Comparison of ENCODE assay signal across 19 cellular contexts in the genomic region with DNA sequence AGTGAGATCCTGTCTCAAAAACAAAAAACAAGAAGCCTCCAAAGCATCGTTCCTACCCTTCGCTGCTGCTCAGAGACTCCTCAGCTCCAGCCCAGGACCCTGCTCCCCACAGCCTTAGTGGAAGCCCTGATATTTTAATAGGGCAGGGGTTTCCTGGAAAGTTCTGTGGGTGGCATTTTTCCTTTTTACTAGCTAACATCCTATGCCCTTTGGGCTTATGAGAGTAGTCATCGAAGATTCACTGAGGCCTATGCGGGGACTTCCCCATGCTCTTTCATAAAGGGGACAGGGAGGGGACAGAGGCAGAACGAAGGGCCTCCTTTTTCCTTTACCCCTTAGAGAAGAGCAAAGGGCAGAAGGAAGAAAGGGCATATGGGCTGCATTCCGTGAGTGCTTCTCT. TPM values are rescaled to one million over a fixed set of nuclear protein-coding genes. Genes with fewer than 3 reads are reported as not detected.
A peak's percentile ranks its signal among the peaks of the same experiment; 100 is the strongest.
DNase-seq lines count a peak whose midpoint lies in the region; ATAC-seq and TF ChIP-seq lines count a peak whose summit lies in the region.
"Had no signal": no experiment of that assay in that cellular context is flagged by ENCODE, and none has a peak within 500 bp of the region (broad histone marks: within the 10 kb centered on the region; RNA-seq: fewer than 3 reads in every experiment).

No MANE protein-coding gene starts in this region.

- peaks cover 0 to 25% (median 5%) of the 10 kb centered on the region in 4 donors for H3K4me1 ChIP-seq in Peyer's patch

- no peaks in the 10 kb centered on the region for H3K9me3 ChIP-seq in Peyer's patch
- H3K9me3 ChIP-seq: Caco-2, spleen, upper lobe of left lung had no signal

- DNase-seq in activated T-cell treated with anti-CD3 and anti-CD28 coated beads, Interleukin-2, amount 50 U/mL, for 4 hours = no peak
- DNase-seq in activated T-cell treated with anti-CD3 and anti-CD28 coated beads, Interleukin-2, amount 50 U/mL, for 1 hour = no peak
- DNase-seq in Peyer's patch = no peak
- DNase-seq in stimulated activated naive B cell treated with anti-CD40 and anti-IgM and Interleukin-4, amounts not matched to agents 10 μg/mL and 1 μg/mL and 100 μg/mL, for 72 hours = peak; percentile 44
- no peak for DNase-seq in posterior vena cava (ENCODE audit: low spot score)
- DNase-seq in NCI-H1694 (lab: John Stamatoyannopoulos, UW) = no peak
- DNase-seq in NCI-H526 treated with DMSO at 0.1 percent for 48 hours (lab: John Stamatoyannopoulos, UW) = no peak
- DNase-seq: Caco-2, dermis blood vessel endothelial cell, foreskin melanocyte, GOT3, kidney glomerular epithelial cell, NCI-H1436, spleen, upper lobe of left lung had no signal

- no peak for TF ChIP-seq POLR2A in Peyer's patch (IDR thresholded peaks at IDR 0.05)

- no peak for TF ChIP-seq CTCF in Peyer's patch (IDR thresholded peaks at IDR 0.05)

- intact Hi-C loops in dendritic cell treated with granulocyte-macrophage colony-stimulating factor and Interleukin-4, amounts not matched to agents 40 ng/mL and 50 ng/mL, for 4 days (cut with micrococcal nuclease) = no loop called here
- intact Hi-C loops in posterior vena cava (cut with DNase I) = no loop called here

- H3K36me3 ChIP-seq in Peyer's patch = no peaks in the 10 kb centered on the region
- H3K36me3 ChIP-seq: upper lobe of left lung had no signal

- no peak overlapping the region for H3K4me3 ChIP-seq in Peyer's patch
- H3K4me3 ChIP-seq: spleen, upper lobe of left lung had no signal

- no peaks in the 10 kb centered on the region for H3K9me3 Mint-ChIP-seq in activated T-cell treated with anti-CD3 and anti-CD28 coated beads, Interleukin-2, amount 50 U/mL, for 4 hours
- H3K9me3 Mint-ChIP-seq in dendritic cell treated with granulocyte-macrophage colony-stimulating factor and Interleukin-4, amounts not matched to agents 40 ng/mL and 50 ng/mL, for 4 days = no peaks in the 10 kb centered on the region
- H3K9me3 Mint-ChIP-seq in stimulated activated naive B cell treated with anti-CD40 and anti-IgM and Interleukin-4, amounts not matched to agents 10 μg/mL and 1 μg/mL and 100 μg/mL, for 72 hours = no peaks in the 10 kb centered on the region

- peak overlapping the region; percentile 44 for H3K27ac Mint-ChIP-seq in dendritic cell treated with granulocyte-macrophage colony-stimulating factor and Interleukin-4, amounts not matched to agents 40 ng/mL and 50 ng/mL, for 4 days
- no peak overlapping the region for H3K27ac Mint-ChIP-seq in stimulated activated naive B cell treated with anti-CD40 and anti-IgM and Interleukin-4, amounts not matched to agents 10 μg/mL and 1 μg/mL and 100 μg/mL, for 72 hours

- no peaks in the 10 kb centered on the region for H3K27me3 ChIP-seq in Peyer's patch
- H3K27me3 ChIP-seq: upper lobe of left lung had no signal

- H3K27ac ChIP-seq in Peyer's patch = peak overlapping the region in 3 of 4 donors; percentile 30 to 70 (median 70)
- H3K27ac ChIP-seq: spleen, upper lobe of left lung had no signal

- H3K4me1 Mint-ChIP-seq in activated T-cell treated with anti-CD3 and anti-CD28 coated beads, Interleukin-2, amount 50 U/mL, for 4 hours (ENCODE audit: low read depth) = peaks cover 66% of the 10 kb centered on the region
- H3K4me1 Mint-ChIP-seq in dendritic cell treated with granulocyte-macrophage colony-stimulating factor and Interleukin-4, amounts not matched to agents 40 ng/mL and 50 ng/mL, for 4 days (ENCODE audit: low read depth) = peaks cover 53% of the 10 kb centered on the region
- H3K4me1 Mint-ChIP-seq in stimulated activated naive B cell treated with anti-CD40 and anti-IgM and Interleukin-4, amounts not matched to agents 10 μg/mL and 1 μg/mL and 100 μg/mL, for 72 hours = peaks cover 37 to 68% of the 10 kb centered on the region in 2 donors

- peak; percentile 46 to 55 for ATAC-seq in activated T-cell treated with anti-CD3 and anti-CD28 coated beads, Interleukin-2, amount 50 U/mL, for 4 hours
- peak; percentile 77 to 78 for ATAC-seq in stimulated activated naive B cell treated with anti-CD40 and anti-IgM and Interleukin-4, amounts not matched to agents 10 μg/mL and 1 μg/mL and 100 μg/mL, for 72 hours (replicated peaks)
- ATAC-seq: Panc1, SK-N-SH treated with all-trans-retinoic acid at 6 μM for 48 hours had no signal

- H3K4me3 Mint-ChIP-seq in activated T-cell treated with anti-CD3 and anti-CD28 coated beads, Interleukin-2, amount 50 U/mL, for 4 hours = no peak overlapping the region
- H3K4me3 Mint-ChIP-seq in dendritic cell treated with granulocyte-macrophage colony-stimulating factor and Interleukin-4, amounts not matched to agents 40 ng/mL and 50 ng/mL, for 4 days = no peak overlapping the region
- peak overlapping the region; percentile 27 for H3K4me3 Mint-ChIP-seq in stimulated activated naive B cell treated with anti-CD40 and anti-IgM and Interleukin-4, amounts not matched to agents 10 μg/mL and 1 μg/mL and 100 μg/mL, for 72 hours

- no peaks in the 10 kb centered on the region for H3K36me3 Mint-ChIP-seq in activated T-cell treated with anti-CD3 and anti-CD28 coated beads, Interleukin-2, amount 50 U/mL, for 4 hours (ENCODE audit: insufficient read depth)
- H3K36me3 Mint-ChIP-seq in dendritic cell treated with granulocyte-macrophage colony-stimulating factor and Interleukin-4, amounts not matched to agents 40 ng/mL and 50 ng/mL, for 4 days (ENCODE audit: low read depth) = no peaks in the 10 kb centered on the region
- peaks cover 0 to 2% of the 10 kb centered on the region in 2 donors for H3K36me3 Mint-ChIP-seq in stimulated activated naive B cell treated with anti-CD40 and anti-IgM and Interleukin-4, amounts not matched to agents 10 μg/mL and 1 μg/mL and 100 μg/mL, for 72 hours

- H3K27me3 Mint-ChIP-seq in activated T-cell treated with anti-CD3 and anti-CD28 coated beads, Interleukin-2, amount 50 U/mL, for 4 hours (ENCODE audit: low read depth) = peaks cover 5% of the 10 kb centered on the region
- peaks cover 32% of the 10 kb centered on the region for H3K27me3 Mint-ChIP-seq in dendritic cell treated with granulocyte-macrophage colony-stimulating factor and Interleukin-4, amounts not matched to agents 40 ng/mL and 50 ng/mL, for 4 days
- H3K27me3 Mint-ChIP-seq in stimulated activated naive B cell treated with anti-CD40 and anti-IgM and Interleukin-4, amounts not matched to agents 10 μg/mL and 1 μg/mL and 100 μg/mL, for 72 hours = peaks cover 33 to 44% of the 10 kb centered on the region in 2 donors

RNA-seq across cellular contexts. Expression of gene LAG3, which starts 8.3 kb away (rescaled TPM):
- total RNA-seq in activated T-cell treated with anti-CD3 and anti-CD28 coated beads, Interleukin-2, amount 50 U/mL, for 4 hours = 100 to 1,000 TPM in 1 of 3 donors, 10 to 100 TPM in 2; 71.1 to 125 (median 86.4) TPM
- total RNA-seq in Peyer's patch = 1 to 10 TPM in 3 of 4 donors, not detected in 1; 1.3 to 3.0 (median 1.6) TPM
- total RNA-seq in posterior vena cava = 1 to 10 TPM in 1 of 2 donors, under 1 TPM in 1; 0.57 to 1.2 TPM
- total RNA-seq: bronchial epithelial cell had no signal

RNA-seq across cellular contexts. Expression of gene CD4, which starts 8.8 kb away (rescaled TPM):
- total RNA-seq in activated T-cell treated with anti-CD3 and anti-CD28 coated beads, Interleukin-2, amount 50 U/mL, for 4 hours = 10 to 100 TPM; 42.0 to 76.9 (median 51.4) TPM
- total RNA-seq in Peyer's patch (1 to 10 TPM; 2.1 to 9.1 (median 4.0) TPM), posterior vena cava (10 to 100 TPM; 12.9 to 36.0 TPM)
- total RNA-seq: bronchial epithelial cell, Caco-2, dermis blood vessel endothelial cell had no signal

RNA-seq across cellular contexts. Expression of gene PTMS, which starts 14.4 kb away (rescaled TPM):
- total RNA-seq in activated T-cell treated with anti-CD3 and anti-CD28 coated beads, Interleukin-2, amount 50 U/mL, for 4 hours = 10 to 100 TPM; 26.3 to 32.6 (median 29.4) TPM
- total RNA-seq in Peyer's patch (10 to 100 TPM; 44.2 to 87.5 (median 53.0) TPM), posterior vena cava (100 to 1,000 TPM; 373 to 398 TPM)

RNA-seq across cellular contexts. Expression of gene MLF2, which starts 27.6 kb away (rescaled TPM):
- total RNA-seq in activated T-cell treated with anti-CD3 and anti-CD28 coated beads, Interleukin-2, amount 50 U/mL, for 4 hours = 100 to 1,000 TPM; 185 to 199 (median 189) TPM
- total RNA-seq in Peyer's patch (100 to 1,000 TPM in 3 of 4 donors, 10 to 100 TPM in 1; 94.9 to 212 (median 182) TPM), posterior vena cava (100 to 1,000 TPM; 106 to 145 TPM)

RNA-seq across cellular contexts. Expression of gene GPR162, which starts 41.0 kb away (rescaled TPM):
- under 1 TPM in 2 of 3 donors, not detected in 1; 0.08 to 0.38 TPM for total RNA-seq in activated T-cell treated with anti-CD3 and anti-CD28 coated beads, Interleukin-2, amount 50 U/mL, for 4 hours
- 10 to 100 TPM in 1 of 4 donors, 1 to 10 TPM in 2, not detected in 1; 2.5 to 11.6 (median 4.1) TPM for total RNA-seq in Peyer's patch
- 1 to 10 TPM; 3.9 to 5.1 TPM for total RNA-seq in posterior vena cava
- total RNA-seq: bronchial epithelial cell had no signal

Comparison
In these comparisons a context has a peak if more than half of its experiments do, and no peak if none do; other contexts are left out.
1. H3K4me3 Mint-ChIP-seq: peak in stimulated activated naive B cell treated with anti-CD40 and anti-IgM and Interleukin-4, amounts not matched to agents 10 μg/mL and 1 μg/mL and 100 μg/mL, for 72 hours (2 of 2); none in activated T-cell treated with anti-CD3 and anti-CD28 coated beads, Interleukin-2, amount 50 U/mL, for 4 hours (single experiment) and dendritic cell treated with granulocyte-macrophage colony-stimulating factor and Interleukin-4, amounts not matched to agents 40 ng/mL and 50 ng/mL, for 4 days (single experiment).
2. RNA of gene LAG3, which starts 8.3 kb away (total RNA-seq): 71.1 to 125 TPM in activated T-cell treated with anti-CD3 and anti-CD28 coated beads, Interleukin-2, amount 50 U/mL, for 4 hours; 1.3 to 3.0 TPM in Peyer's patch and 0.57 to 1.2 TPM in posterior vena cava; every median in the first group is over 10 times any median in the second.
3. RNA of gene PTMS, which starts 14.4 kb away (total RNA-seq): 373 to 398 TPM in posterior vena cava; 44.2 to 87.5 TPM in Peyer's patch and 26.3 to 32.6 TPM in activated T-cell treated with anti-CD3 and anti-CD28 coated beads, Interleukin-2, amount 50 U/mL, for 4 hours; every median in the first group is over 4 times any median in the second.